ENCODE assay signal across 15 cellular contexts in genomic region chr10:530717-531116, GRCh38.
"Had no signal": no experiment of that assay in that cellular context is flagged by ENCODE, and none has a peak within 500 bp of the region (broad histone marks: within the 10 kb centered on the region; RNA-seq: fewer than 3 reads in every experiment).

No MANE protein-coding gene starts in this region.

- H3K4me3 ChIP-seq: hepatocyte, right lobe of liver, upper lobe of right lung had no signal

- H3K4me1 ChIP-seq: right lobe of liver, upper lobe of right lung had no signal

- ATAC-seq: activated T-cell treated with anti-CD3 and anti-CD28 coated beads, Interleukin-2, amount 50 U/mL, for 72 hours; left lobe of liver; naive thymus-derived CD8-positive, alpha-beta T cell; right lobe of liver; stimulated activated naive CD8-positive, alpha-beta T cell treated with anti-CD3 and anti-CD28 coated beads, Interleukin-15, amount 100 ng/mL, for 72 hours; upper lobe of right lung had no signal

- H2AFZ ChIP-seq: hepatocyte had no signal

- DNase-seq: activated B cell treated with CpG ODN at 0.5 μM for 24 hours; activated CD4-positive, alpha-beta T cell treated with anti-CD3 and anti-CD28 coated beads, Interleukin-2, amount 10 ng/mL, durations not matched to agents 24 days and 14 days; activated CD8-positive, alpha-beta memory T cell treated with anti-CD3 and anti-CD28 coated beads, Interleukin-2, amount 50 U/mL, for 48 hours; activated gamma-delta T cell; activated naive CD8-positive, alpha-beta T cell treated with anti-CD3 and anti-CD28 coated beads for 36 hours; activated T-cell treated with anti-CD3 and anti-CD28 coated beads, Interleukin-2, amount 50 U/mL, for 72 hours; islet precursor cell; occipital lobe; stimulated activated CD4-positive, alpha-beta T cell treated with anti-CD3 and anti-CD28 coated beads, Interleukin-1b, Interleukin-23, amount 100 ng/mL, for 48 hours; stimulated activated naive CD8-positive, alpha-beta T cell treated with anti-CD3 and anti-CD28 coated beads, Interleukin-15, amount 100 ng/mL, for 72 hours; upper lobe of right lung had no signal

- H3K4me2 ChIP-seq: hepatocyte had no signal

- H3K27me3 ChIP-seq: hepatocyte, right lobe of liver, upper lobe of right lung had no signal

- H3K27ac ChIP-seq: hepatocyte, right lobe of liver, upper lobe of right lung had no signal

- H3K36me3 ChIP-seq: right lobe of liver, upper lobe of right lung had no signal

- H3K9me3 ChIP-seq: right lobe of liver, upper lobe of right lung had no signal
